In genomic region chr6:28252507-28252975, GRCh38 we compare ENCODE assay signal across 7 cellular contexts. TPM values are rescaled to one million over a fixed set of nuclear protein-coding genes. Genes with fewer than 3 reads are reported as not detected.
DNase-seq lines count a peak whose midpoint lies in the region; ATAC-seq and TF ChIP-seq lines count a peak whose summit lies in the region.

No MANE protein-coding gene starts in this region.

- TF ChIP-seq CTCF in astrocyte of the spinal cord (IDR thresholded peaks at IDR 0.05; ENCODE audit: low read depth, low read length), result no peak
- no peak for TF ChIP-seq CTCF in right lobe of liver (IDR thresholded peaks at IDR 0.05)
- no peak for TF ChIP-seq CTCF in vagina (IDR thresholded peaks at IDR 0.05)

- H3K36me3 ChIP-seq in HUES64 (ENCODE audit: insufficient read depth, low read length), result peaks cover 19% of the 10 kb centered on the region; the same call in 1 of the 2 replicates
- peaks cover 0 to 13% (median 0%) of the 10 kb centered on the region in 4 donors for H3K36me3 ChIP-seq in right lobe of liver
- H3K36me3 ChIP-seq in vagina, result peaks cover 0 to 14% of the 10 kb centered on the region in 2 donors

- WGBS in HUES64, result 66% methylated on average over 3 of the region's 3 CpGs
- WGBS in right lobe of liver (ENCODE audit: insufficient coverage, low coverage, low lambda C conversion rate, missing lambda C conversion rate), result 41% methylated on average over 3 of the region's 3 CpGs

- H3K4me3 ChIP-seq in HUES64 (ENCODE audit: low read length) (peak overlapping the region; percentile 89), astrocyte of the spinal cord (ENCODE audit: low read depth, low read length) (peak overlapping the region; percentile 87), right lobe of liver (peak overlapping the region; percentile 59 to 95 (median 89)), vagina (peak overlapping the region; percentile 63 to 76)

- H3K27ac ChIP-seq in HUES64 (ENCODE audit: low read depth, low read length) (no peak overlapping the region), right lobe of liver (peak overlapping the region in 1 of 3 donors; percentile 24), vagina (peak overlapping the region; percentile 42)

- H3K4me1 ChIP-seq in HUES64 (ENCODE audit: insufficient read depth, low read length) (peaks cover 6% of the 10 kb centered on the region), right lobe of liver (peaks cover 0 to 9% (median 2%) of the 10 kb centered on the region in 4 donors), vagina (peaks cover 25% of the 10 kb centered on the region)

- in situ Hi-C loops in astrocyte of the spinal cord (cut with HindIII; ENCODE audit: low sequenced_read_pairs), result no loop called here

- H3K9me3 ChIP-seq in HUES64 (ENCODE audit: insufficient read depth, low read depth, low read length), result no peaks in the 10 kb centered on the region
- no peaks in the 10 kb centered on the region for H3K9me3 ChIP-seq in right lobe of liver
- no peaks in the 10 kb centered on the region for H3K9me3 ChIP-seq in vagina

- H3K9ac ChIP-seq in HUES64 (ENCODE audit: low read depth, low read length), result no peak overlapping the region

- peak; percentile 14 for ATAC-seq in GM19035 (IDR thresholded peaks at IDR 0.05; ENCODE audit: unreplicated experiment)
- peak; percentile 6 to 16 (median 10) for ATAC-seq in right lobe of liver

- intact Hi-C loops in right lobe of liver (cut with DNase I) (no loop called here), vagina (cut with DNase I) (no loop called here)

- no peak for DNase-seq in astrocyte of the spinal cord (ENCODE audit: low read depth, low spot score)
- DNase-seq in right lobe of liver, result no peak
- DNase-seq in vagina (ENCODE audit: extremely low spot score in 2 of 2), result no peak
- DNase-seq in HCEC 1CT, result no peak
- no peak for DNase-seq in epidermal melanocyte (ENCODE audit: insufficient read length, low spot score)

- H3K27me3 ChIP-seq in HUES64 (ENCODE audit: insufficient read depth, low read length), result no peaks in the 10 kb centered on the region; the same call in 1 of the 2 replicates
- H3K27me3 ChIP-seq in right lobe of liver, result no peaks in the 10 kb centered on the region
- no peaks in the 10 kb centered on the region for H3K27me3 ChIP-seq in vagina

- no peak for TF ChIP-seq POLR2A in right lobe of liver (IDR thresholded peaks at IDR 0.05)
- no peak for TF ChIP-seq POLR2A in vagina (IDR thresholded peaks at IDR 0.05)

RNA-seq across cellular contexts. Expression of gene ZKSCAN4, which starts 0.5 kb away (rescaled TPM):
- polyA plus RNA-seq in HUES64 (2013, experiment 1 of 2), result 4.5 TPM
- polyA plus RNA-seq in HUES64 (2013, experiment 2 of 2), result 4.9 TPM
- 1 to 10 TPM; 1.1 to 2.6 (median 2.3) TPM for total RNA-seq in right lobe of liver
- total RNA-seq in vagina, result 5.9 TPM

RNA-seq across cellular contexts. Expression of gene NKAPL, which starts 6.6 kb away (rescaled TPM):
- not detected for polyA plus RNA-seq in HUES64 (2013, experiment 1 of 2)
- not detected for polyA plus RNA-seq in HUES64 (2013, experiment 2 of 2)
- 1 to 10 TPM in 1 of 6 experiments, under 1 TPM in 5; 0.15 to 1.0 (median 0.36) TPM for total RNA-seq in right lobe of liver
- total RNA-seq in vagina, result not detected

RNA-seq across cellular contexts. Expression of gene ZSCAN26, which starts 14.4 kb away (rescaled TPM):
- polyA plus RNA-seq in HUES64 (2013, experiment 1 of 2), result 11.5 TPM
- polyA plus RNA-seq in HUES64 (2013, experiment 2 of 2), result 11.2 TPM
- 1 to 10 TPM; 2.7 to 8.1 (median 5.3) TPM for total RNA-seq in right lobe of liver
- 18.7 TPM for total RNA-seq in vagina

RNA-seq across cellular contexts. Expression of gene ZSCAN9, which starts 27.5 kb away (rescaled TPM):
- 11.2 TPM for polyA plus RNA-seq in HUES64 (2013, experiment 1 of 2)
- 13.0 TPM for polyA plus RNA-seq in HUES64 (2013, experiment 2 of 2)
- total RNA-seq in right lobe of liver (1 to 10 TPM; 2.0 to 3.9 (median 3.3) TPM), vagina (11.3 TPM)

RNA-seq across cellular contexts. Expression of gene PGBD1, which starts 28.8 kb away (rescaled TPM):
- 7.6 TPM for polyA plus RNA-seq in HUES64 (2013, experiment 1 of 2)
- polyA plus RNA-seq in HUES64 (2013, experiment 2 of 2), result 8.4 TPM
- total RNA-seq in right lobe of liver, result 1 to 10 TPM; 1.1 to 2.0 (median 1.3) TPM
- total RNA-seq in vagina, result 5.2 TPM
